In genomic region chr1:180252638-180253536, GRCh38 we compare ENCODE assay signal across 7 cellular contexts.
A peak's percentile ranks its signal among the peaks of the same experiment; 100 is the strongest.
DNase-seq lines count a peak whose midpoint lies in the region; ATAC-seq and TF ChIP-seq lines count a peak whose summit lies in the region.

No MANE protein-coding gene starts in this region.

- peak; percentile 66 for ATAC-seq in HG02759 (IDR thresholded peaks at IDR 0.05; ENCODE audit: unreplicated experiment)

- H3K4me3 ChIP-seq in GM12875 (ENCODE audit: low read depth, low read length) = no peak overlapping the region

- DNase-seq in NCI-H446 treated with DMSO at 0.1 percent for 48 hours (lab: John Stamatoyannopoulos, UW) = peak; percentile 12
- peak; percentile 61 to 73 for DNase-seq in activated CD4-positive, alpha-beta T cell treated with anti-CD3 and anti-CD28 coated beads for 24 hours (ENCODE audit: low read depth in 2 of 2)
- peak; percentile 20 for DNase-seq in dedifferentiated amniotic fluid mesenchymal stem cell (ENCODE audit: extremely low spot score)
- peak; percentile 55 for DNase-seq in medulla oblongata (ENCODE audit: extremely low spot score)
- DNase-seq in stimulated activated CD8-positive, alpha-beta memory T cell treated with anti-CD3 and anti-CD28 coated beads, Interleukin-7, amount 100 ng/mL, for 1 hour (ENCODE audit: low read depth in 2 of 2) = peak; percentile 17 to 38

- TF ChIP-seq CTCF in GM12875 (IDR thresholded peaks at IDR 0.05; ENCODE audit: borderline replicate concordance, insufficient read depth, low read depth, low read length) = peak; percentile 89

Comparison
In these comparisons a context has a peak if more than half of its experiments do, and no peak if none do; other contexts are left out.
1. DNase-seq: peak in every context shown above with its lines; median percentile 67 in activated CD4-positive, alpha-beta T cell treated with anti-CD3 and anti-CD28 coated beads for 24 hours; 55 in medulla oblongata; 28 in stimulated activated CD8-positive, alpha-beta memory T cell treated with anti-CD3 and anti-CD28 coated beads, Interleukin-7, amount 100 ng/mL, for 1 hour; 20 in dedifferentiated amniotic fluid mesenchymal stem cell; 12 in NCI-H446 treated with DMSO at 0.1 percent for 48 hours.